Comparison of ENCODE assay signal across 23 cellular contexts in genomic region chr20:56590888-56591287, GRCh38. TPM values are rescaled to one million over a fixed set of nuclear protein-coding genes. Genes with fewer than 3 reads are reported as not detected.
DNase-seq lines count a peak whose midpoint lies in the region; ATAC-seq, FAIRE-seq and TF ChIP-seq lines count a peak whose summit lies in the region.
"Had no signal": no experiment of that assay in that cellular context is flagged by ENCODE, and none has a peak within 500 bp of the region (broad histone marks: within the 10 kb centered on the region; RNA-seq: fewer than 3 reads in every experiment).

No MANE protein-coding gene starts in this region.

- H3K9ac ChIP-seq in PC-3 (ENCODE audit: low read length): no peak overlapping the region
- H3K9ac ChIP-seq in H1 (replicated peaks in 1 of 4; ENCODE audit: extremely low read depth in 1 of 4, low read depth in 3 of 4, low read length in 3 of 4): no peak overlapping the region
- H3K9ac ChIP-seq: BLaER1 treated with 17β-estradiol and CSF1 and Interleukin-3, amounts not matched to agents 10 nM and 100 nM had no signal

- H4K5ac ChIP-seq in H1 (ENCODE audit: insufficient read length, low read depth, low read length): no peak overlapping the region

- no peaks in the 10 kb centered on the region for H3K9me2 ChIP-seq in PC-3 (replicated peaks; ENCODE audit: low read length)

- H2BK5ac ChIP-seq in H1 (ENCODE audit: low read depth, low read length): no peak overlapping the region

- no peak for FAIRE-seq in H1 (lab: Jason Lieb, UNC)
- FAIRE-seq: A549, G401.6, GM12892, H54 had no signal

- H3K27me3 ChIP-seq in PC-3 (ENCODE audit: low read length): no peaks in the 10 kb centered on the region
- no peaks in the 10 kb centered on the region; a peak in 1 of 7 replicates for H3K27me3 ChIP-seq in H1 (replicated peaks in 1 of 4; ENCODE audit: control insufficient read depth in 3 of 4, extremely low read depth in 1 of 4, insufficient read depth in 3 of 4, low read length in 3 of 4)
- peaks cover 0 to 8% (median 0%) of the 10 kb centered on the region in 7 donors for H3K27me3 ChIP-seq in heart right ventricle
- H3K27me3 ChIP-seq: BE2C; BLaER1 treated with 17β-estradiol and CSF1 and Interleukin-3, amounts not matched to agents 10 nM and 100 nM had no signal

- H3K79me1 ChIP-seq in H1 (ENCODE audit: low read depth, low read length): no peaks in the 10 kb centered on the region

- H3K23me2 ChIP-seq in H1 (ENCODE audit: low read depth, low read length): no peaks in the 10 kb centered on the region

- H3K36me3 ChIP-seq in PC-3 (ENCODE audit: low read depth, low read length) (no peaks in the 10 kb centered on the region), H1 (ENCODE audit: control insufficient read depth in 2 of 4, insufficient read depth in 4 of 4, low read length in 3 of 4) (no peaks in the 10 kb centered on the region), heart right ventricle (no peaks in the 10 kb centered on the region)
- H3K36me3 ChIP-seq: BE2C; BLaER1 treated with 17β-estradiol and CSF1 and Interleukin-3, amounts not matched to agents 10 nM and 100 nM; HAP-1 had no signal

- no peak for TF ChIP-seq EP300 in H1 (IDR thresholded peaks at IDR 0.05; ENCODE audit: borderline replicate concordance in 1 of 2, low read depth in 2 of 2, low read length in 2 of 2)

- H2AK5ac ChIP-seq in H1 (ENCODE audit: low read depth, low read length): peak overlapping the region; percentile 75; the same call in 1 of the 2 replicates

- H4K20me1 ChIP-seq in PC-3 (ENCODE audit: low read length) (no peaks in the 10 kb centered on the region), H1 (replicated peaks in 1 of 2; ENCODE audit: control insufficient read depth in 1 of 2, insufficient read depth in 2 of 2, low read length in 2 of 2) (no peaks in the 10 kb centered on the region)
- H4K20me1 ChIP-seq: BLaER1 treated with 17β-estradiol and CSF1 and Interleukin-3, amounts not matched to agents 10 nM and 100 nM had no signal

- in situ Hi-C loops in Caki2 (cut with HindIII; ENCODE audit: low pct_unique_long_range_greater_than_20kb, low sequenced_read_pairs): no loop called here

- ATAC-seq in PC-3: peak; percentile 28; the same call in 1 of the 2 replicates
- no peak for ATAC-seq in GM21367 (IDR thresholded peaks at IDR 0.05; ENCODE audit: unreplicated experiment)
- no peak for ATAC-seq in GM19455 (IDR thresholded peaks at IDR 0.05; ENCODE audit: unreplicated experiment)
- ATAC-seq in heart right ventricle: no peak
- ATAC-seq: A549, GM23338 had no signal

- H3K14ac ChIP-seq in H1 (ENCODE audit: insufficient read length): no peak overlapping the region

- no peak overlapping the region for H3K23ac ChIP-seq in H1 (ENCODE audit: insufficient read length)

- H2BK20ac ChIP-seq in H1 (ENCODE audit: low read length): peak overlapping the region; percentile 90; the same call in 1 of the 2 replicates

- no peak overlapping the region for H3K56ac ChIP-seq in H1 (replicated peaks; ENCODE audit: insufficient read length, low read depth, low read length)

- intact Hi-C loops in PC-3 (cut with micrococcal nuclease) (no loop called here), heart right ventricle (cut with DNase I) (no loop called here)

- 97% methylated on average over 6 of the region's 6 CpGs; no CpG with 5 or more reads in 1 of the 2 experiments for WGBS in H1 (ENCODE audit: extremely low coverage in 1 of 2, insufficient coverage in 1 of 2, insufficient read length in 1 of 2, insufficient replicate concordance in 2 of 2, low coverage in 1 of 2, low lambda C conversion rate in 2 of 2, missing lambda C conversion rate in 1 of 2), 2 experiments
- 65 to 75% methylated on average over 6 of the region's 6 CpGs for WGBS in heart right ventricle, 2 donors

- H3K4me2 ChIP-seq in PC-3 (ENCODE audit: low read length): no peak overlapping the region
- no peak overlapping the region for H3K4me2 ChIP-seq in H1 (ENCODE audit: insufficient read depth in 1 of 2, low read depth in 2 of 2, low read length in 2 of 2)
- H3K4me2 ChIP-seq: A549; BLaER1 treated with 17β-estradiol and CSF1 and Interleukin-3, amounts not matched to agents 10 nM and 100 nM; GM23338 had no signal

- H2AFZ ChIP-seq in PC-3 (ENCODE audit: low read length): no peak overlapping the region
- H2AFZ ChIP-seq in H1 (ENCODE audit: low read length): no peak overlapping the region
- H2AFZ ChIP-seq: GM23338 had no signal

- no peak overlapping the region for H4K91ac ChIP-seq in H1 (replicated peaks; ENCODE audit: insufficient read length, low read length)

- H3K4me1 ChIP-seq in PC-3 (ENCODE audit: insufficient read depth, low read length) (peaks cover 35% of the 10 kb centered on the region), H1 (replicated peaks in 1 of 4; ENCODE audit: control insufficient read depth in 3 of 4, insufficient read depth in 4 of 4, low read length in 3 of 4) (peaks cover 0 to 2% (median 0%) of the 10 kb centered on the region in 4 experiments; a peak in 1 of 7 replicates), heart right ventricle (no peaks in the 10 kb centered on the region)
- H3K4me1 ChIP-seq: BE2C; BLaER1 treated with 17β-estradiol and CSF1 and Interleukin-3, amounts not matched to agents 10 nM and 100 nM had no signal

- H3K27ac ChIP-seq in PC-3 (ENCODE audit: low read length) (no peak overlapping the region), H1 (ENCODE audit: low read depth, low read length) (no peak overlapping the region), heart right ventricle (no peak overlapping the region)
- H3K27ac ChIP-seq: BLaER1 treated with 17β-estradiol and CSF1 and Interleukin-3, amounts not matched to agents 10 nM and 100 nM had no signal

- peak; percentile 36 for DNase-seq in Caki2 (ENCODE audit: low read depth)
- DNase-seq in PC-3: peak; percentile 85
- DNase-seq in H1 (ENCODE audit: low read depth in 1 of 2, low spot score in 2 of 2): no peak
- DNase-seq in NCI-H345 treated with DMSO at 0.1 percent for 48 hours (lab: John Stamatoyannopoulos, UW; ENCODE audit: unreplicated experiment): no peak
- DNase-seq in heart right ventricle: no peak
- DNase-seq: 8988T; ACHN; AML-193; BE2C; CD4-positive, alpha-beta T cell; CD8-positive, alpha-beta memory T cell; DMS153; DND-41 had no signal

- no peak overlapping the region for H3K4ac ChIP-seq in H1 (replicated peaks; ENCODE audit: insufficient read length, low read depth, low read length)

- H3K4me3 ChIP-seq in PC-3 (ENCODE audit: low read length) (no peak overlapping the region), H1 (ENCODE audit: extremely low read depth in 1 of 4, insufficient read depth in 2 of 4, low read depth in 3 of 4, low read length in 4 of 4) (no peak overlapping the region), heart right ventricle (no peak overlapping the region)
- H3K4me3 ChIP-seq: A549; BLaER1 treated with 17β-estradiol and CSF1 and Interleukin-3, amounts not matched to agents 10 nM and 100 nM; GM23338; HAP-1 had no signal

- H3K18ac ChIP-seq in H1 (ENCODE audit: extremely low read depth, low read length): no peak overlapping the region

- no peak for TF ChIP-seq RAD21 in H1 (IDR thresholded peaks at IDR 0.05 in 1 of 2, conservative IDR thresholded peaks at IDR 0.05 in 1 of 2; ENCODE audit: low read depth in 2 of 2, low read length in 2 of 2)

- H2BK120ac ChIP-seq in H1 (replicated peaks; ENCODE audit: low read depth, low read length): no peak overlapping the region

- no peaks in the 10 kb centered on the region for H3F3A ChIP-seq in PC-3 (ENCODE audit: low read length, unreplicated experiment)

- POLR2A ChIA-PET in PC-3 (lab: Charles Lee; ENCODE audit: unreplicated experiment) (no interaction called here), H1 (lab: Charles Lee; ENCODE audit: partially characterized antibody) (no interaction called here)

- H2BK15ac ChIP-seq in H1 (ENCODE audit: low read length): no peak overlapping the region

- CTCF ChIA-PET in PC-3 (lab: Charles Lee) (no interaction called here), H1 (lab: Charles Lee; ENCODE audit: partially characterized antibody) (interaction anchor here (1.1 kb wide), 1 partner anchor 8 kb away, joined by 3 read pairs; no protein-coding TSS in a partner anchor)

- TF ChIP-seq CTCF in PC-3 (conservative IDR thresholded peaks at IDR 0.05; ENCODE audit: low read depth, low read length): no peak
- TF ChIP-seq CTCF in H1 (IDR thresholded peaks at IDR 0.05; ENCODE audit: control extremely low read depth in 1 of 3, insufficient read depth in 1 of 3, low read depth in 1 of 3, low read length in 3 of 3): no peak
- no peak for TF ChIP-seq CTCF in heart right ventricle (IDR thresholded peaks at IDR 0.05)

- H3K9me3 ChIP-seq in PC-3 (ENCODE audit: low read length): no peaks in the 10 kb centered on the region
- H3K9me3 ChIP-seq in H1 (ENCODE audit: insufficient read depth in 2 of 2, low read depth in 1 of 2, low read length in 1 of 2): no peaks in the 10 kb centered on the region
- no peaks in the 10 kb centered on the region for H3K9me3 ChIP-seq in heart right ventricle
- H3K9me3 ChIP-seq: A549; BE2C; BLaER1 treated with 17β-estradiol and CSF1 and Interleukin-3, amounts not matched to agents 10 nM and 100 nM; HAP-1 had no signal

- TF ChIP-seq POLR2A in H1 (IDR thresholded peaks at IDR 0.05; ENCODE audit: control extremely low read depth in 1 of 2, low read depth in 2 of 2, low read length in 2 of 2): no peak

- H4K8ac ChIP-seq in H1 (ENCODE audit: extremely low read depth, insufficient read depth, low read length): no peak overlapping the region

- H2BK12ac ChIP-seq in H1 (ENCODE audit: low read depth, low read length): no peak overlapping the region

- H3K79me2 ChIP-seq in PC-3 (ENCODE audit: low read length) (no peaks in the 10 kb centered on the region), H1 (ENCODE audit: control insufficient read depth in 1 of 2, insufficient read depth in 2 of 2, low read length in 2 of 2) (no peaks in the 10 kb centered on the region)

- no TSS peak for BruUV-seq in PC-3 (replicated peaks; lab: Mats Ljungman, UMichigan)

RNA-seq across cellular contexts. Expression of gene TFAP2C, which starts 38.2 kb away (rescaled TPM):
- 7.6 and 13.0 TPM in 2 replicates for total RNA-seq in Caki2 (2014; rRNA removed; shearing (Covaris generic); ENCODE audit: low replicate concordance)
- 36.3 and 37.6 TPM in 2 replicates for total RNA-seq in PC-3 (2014; rRNA removed)
- total RNA-seq in H1 (2021; fragmentation: NEBNext Ultra II Directional; extraction: Animal tissue kit (Norgen Biotek cat#: 25700)): 5.6 and 5.8 TPM in 2 replicates
- polyA plus RNA-seq in H1 (2011; rRNA removed): 1.7 and 2.8 TPM in 2 replicates
- polyA plus RNA-seq in H1 (2011; cell fraction: cytosol; rRNA removed): 3.1 TPM
- polyA plus RNA-seq in H1 (2011; cell fraction: nucleus; rRNA removed): 2.8 TPM
- 2.8 to 3.6 TPM (median 3.3 TPM) in 4 replicates for polyA plus RNA-seq in H1 (2012, experiment 1 of 2)
- 1.6 TPM for polyA plus RNA-seq in H1 (2012, experiment 2 of 2)
- 4.7 TPM for polyA plus RNA-seq in H1 (2013, experiment 1 of 2)
- polyA plus RNA-seq in H1 (2013, experiment 2 of 2): 4.9 TPM
- polyA minus RNA-seq in H1 (2011; rRNA and poly(A)+ RNA removed): 1.2 and 2.7 TPM in 2 replicates
- polyA minus RNA-seq in H1 (2011; cell fraction: cytosol; rRNA and poly(A)+ RNA removed): 4.0 TPM
- polyA minus RNA-seq in H1 (2011; cell fraction: nucleus; rRNA and poly(A)+ RNA removed): 2.6 TPM
- total RNA-seq in heart right ventricle: under 1 TPM in 8 of 10 donors, not detected in 2; 0.07 to 0.49 (median 0.19) TPM
- under 1 TPM; 0.03 to 0.07 TPM for polyA plus RNA-seq in heart right ventricle
- total RNA-seq: CD4-positive, alpha-beta T cell; CD8-positive, alpha-beta memory T cell had no signal
- polyA plus RNA-seq: CD14-positive monocyte; CD8-positive, alpha-beta memory T cell had no signal

RNA-seq across cellular contexts. Expression of gene FAM209B, which starts 57.8 kb away (rescaled TPM):
- total RNA-seq in Caki2 (2014; rRNA removed; shearing (Covaris generic); ENCODE audit: low replicate concordance): not detected in 2 replicates
- total RNA-seq in PC-3 (2014; rRNA removed): 0.58 TPM in 1 of 2 replicates, not detected in the other
- 0.82 TPM in 1 of 2 replicates, not detected in the other for total RNA-seq in H1 (2021; fragmentation: NEBNext Ultra II Directional; extraction: Animal tissue kit (Norgen Biotek cat#: 25700))
- polyA plus RNA-seq in H1 (2011; rRNA removed): 0.29 TPM in 1 of 2 replicates, not detected in the other
- polyA plus RNA-seq in H1 (2011; cell fraction: cytosol; rRNA removed): 0.54 TPM
- polyA plus RNA-seq in H1 (2011; cell fraction: nucleus; rRNA removed): 0.31 TPM
- polyA plus RNA-seq in H1 (2012, experiment 1 of 2): 0.84 to 1.6 TPM (median 1.2 TPM) in 4 replicates
- not detected for polyA plus RNA-seq in H1 (2012, experiment 2 of 2)
- 0.55 TPM for polyA plus RNA-seq in H1 (2013, experiment 1 of 2)
- polyA plus RNA-seq in H1 (2013, experiment 2 of 2): 0.90 TPM
- 0.32 TPM in 1 of 2 replicates, not detected in the other for polyA minus RNA-seq in H1 (2011; rRNA and poly(A)+ RNA removed)
- polyA minus RNA-seq in H1 (2011; cell fraction: cytosol; rRNA and poly(A)+ RNA removed): not detected
- not detected for polyA minus RNA-seq in H1 (2011; cell fraction: nucleus; rRNA and poly(A)+ RNA removed)
- total RNA-seq in heart right ventricle: under 1 TPM in 1 of 10 donors, not detected in 9; 0.34 TPM
- 1 to 10 TPM in 1 of 2 donors, under 1 TPM in 1; 0.62 to 1.1 TPM for polyA plus RNA-seq in heart right ventricle
- total RNA-seq: GM23338 had no signal

Comparison
In these comparisons a context has a peak if more than half of its experiments do, and no peak if none do; other contexts are left out.
1. DNase-seq: peak in Caki2 (single experiment) and PC-3 (single experiment); none in H1 (0 of 2), NCI-H345 treated with DMSO at 0.1 percent for 48 hours (single experiment) and heart right ventricle (0 of 2).